22 cellular contexts compared by ENCODE assay signal in genomic region chr3:4060608-4061007, GRCh38.
"Had no signal": no experiment of that assay in that cellular context is flagged by ENCODE, and none has a peak within 500 bp of the region (broad histone marks: within the 10 kb centered on the region; RNA-seq: fewer than 3 reads in every experiment).

No MANE protein-coding gene starts in this region.

- H3K4me1 ChIP-seq: breast epithelium had no signal

- H3K27me3 Mint-ChIP-seq: activated B cell treated with CpG ODN at 0.5 μM for 24 hours; activated CD4-positive, alpha-beta memory T cell treated with anti-CD3 and anti-CD28 coated beads for 36 hours; activated CD4-positive, alpha-beta T cell treated with anti-CD3 and anti-CD28 coated beads, Interleukin-2, amount 10 ng/mL, durations not matched to agents 7 days and 5 days; activated naive CD8-positive, alpha-beta T cell treated with anti-CD3 and anti-CD28 coated beads for 36 hours; T-cell had no signal

- DNase-seq: activated B cell treated with CpG ODN at 0.5 μM for 24 hours; activated CD4-positive, alpha-beta memory T cell treated with anti-CD3 and anti-CD28 coated beads for 36 hours; activated CD4-positive, alpha-beta T cell treated with anti-CD3 and anti-CD28 coated beads, Interleukin-2, amount 10 ng/mL, durations not matched to agents 7 days and 5 days; activated CD8-positive, alpha-beta memory T cell treated with anti-CD3 and anti-CD28 coated beads for 24 hours; activated gamma-delta T cell; activated naive CD4-positive, alpha-beta T cell treated with anti-CD3 and anti-CD28 coated beads for 36 hours; activated naive CD8-positive, alpha-beta T cell treated with anti-CD3 and anti-CD28 coated beads for 36 hours; activated T-cell treated with anti-CD3 and anti-CD28 coated beads, Interleukin-2, amount 50 U/mL, for 4 hours; MM.1S; NCI-H1105; NCI-H1436; NCI-H1694 treated with DMSO at 0.1 percent for 48 hours; NCI-H2029 treated with DMSO at 0.1 percent for 48 hours; NCI-H345; NCI-H510A; NCI-H526 treated with DMSO at 0.1 percent for 48 hours; NCI-H82; RPMI8226; SHP77; T-cell had no signal

- H3K9me3 ChIP-seq: breast epithelium had no signal

- H3K36me3 ChIP-seq: breast epithelium had no signal

- H3K4me3 ChIP-seq: breast epithelium had no signal

- H3K4me1 Mint-ChIP-seq: activated CD4-positive, alpha-beta T cell treated with anti-CD3 and anti-CD28 coated beads, Interleukin-2, amount 10 ng/mL, durations not matched to agents 7 days and 5 days; activated naive CD8-positive, alpha-beta T cell treated with anti-CD3 and anti-CD28 coated beads for 36 hours had no signal

- H3K27ac ChIP-seq: breast epithelium had no signal

- H3K27me3 ChIP-seq: breast epithelium had no signal

- H3K9me3 Mint-ChIP-seq: activated B cell treated with CpG ODN at 0.5 μM for 24 hours; activated CD4-positive, alpha-beta memory T cell treated with anti-CD3 and anti-CD28 coated beads for 36 hours; activated CD4-positive, alpha-beta T cell treated with anti-CD3 and anti-CD28 coated beads, Interleukin-2, amount 10 ng/mL, durations not matched to agents 7 days and 5 days; activated naive CD4-positive, alpha-beta T cell treated with anti-CD3 and anti-CD28 coated beads for 36 hours; activated naive CD8-positive, alpha-beta T cell treated with anti-CD3 and anti-CD28 coated beads for 36 hours; activated T-cell treated with anti-CD3 and anti-CD28 coated beads, Interleukin-2, amount 50 U/mL, for 4 hours; T-cell had no signal

- H3K27ac Mint-ChIP-seq: activated B cell treated with CpG ODN at 0.5 μM for 24 hours; activated CD4-positive, alpha-beta memory T cell treated with anti-CD3 and anti-CD28 coated beads for 36 hours; activated CD4-positive, alpha-beta T cell treated with anti-CD3 and anti-CD28 coated beads, Interleukin-2, amount 10 ng/mL, durations not matched to agents 7 days and 5 days; activated naive CD4-positive, alpha-beta T cell treated with anti-CD3 and anti-CD28 coated beads for 36 hours; activated naive CD8-positive, alpha-beta T cell treated with anti-CD3 and anti-CD28 coated beads for 36 hours; T-cell had no signal

- H3K4me3 Mint-ChIP-seq: activated CD4-positive, alpha-beta memory T cell treated with anti-CD3 and anti-CD28 coated beads for 36 hours; activated CD4-positive, alpha-beta T cell treated with anti-CD3 and anti-CD28 coated beads, Interleukin-2, amount 10 ng/mL, durations not matched to agents 7 days and 5 days; activated naive CD4-positive, alpha-beta T cell treated with anti-CD3 and anti-CD28 coated beads for 36 hours; activated naive CD8-positive, alpha-beta T cell treated with anti-CD3 and anti-CD28 coated beads for 36 hours; activated T-cell treated with anti-CD3 and anti-CD28 coated beads, Interleukin-2, amount 50 U/mL, for 4 hours; T-cell had no signal

- ATAC-seq: activated T-cell treated with anti-CD3 and anti-CD28 coated beads, Interleukin-2, amount 50 U/mL, for 4 hours; Panc1; T-cell had no signal

- H3K36me3 Mint-ChIP-seq: activated CD4-positive, alpha-beta memory T cell treated with anti-CD3 and anti-CD28 coated beads for 36 hours had no signal
